ENCODE assay signal across 14 cellular contexts in genomic region chr9:68577778-68578591, GRCh38. TPM values are rescaled to one million over a fixed set of nuclear protein-coding genes. Genes with fewer than 3 reads are reported as not detected.
DNase-seq lines count a peak whose midpoint lies in the region; ATAC-seq and TF ChIP-seq lines count a peak whose summit lies in the region.
"Had no signal": no experiment of that assay in that cellular context is flagged by ENCODE, and none has a peak within 500 bp of the region (broad histone marks: within the 10 kb centered on the region; RNA-seq: fewer than 3 reads in every experiment).

No MANE protein-coding gene starts in this region.

- H3K27me3 Mint-ChIP-seq in naive B cell, result no peaks in the 10 kb centered on the region
- H3K27me3 Mint-ChIP-seq in activated naive CD4-positive, alpha-beta T cell treated with anti-CD3 and anti-CD28 coated beads, Interleukin-2, amount 10 ng/mL, durations not matched to agents 7 days and 5 days, result no peaks in the 10 kb centered on the region

- peak overlapping the region in 4 of 6 donors; percentile 2 to 45 (median 14) for H3K27ac Mint-ChIP-seq in naive B cell
- no peak overlapping the region for H3K27ac Mint-ChIP-seq in activated naive CD4-positive, alpha-beta T cell treated with anti-CD3 and anti-CD28 coated beads, Interleukin-2, amount 10 ng/mL, durations not matched to agents 7 days and 5 days
- H3K27ac Mint-ChIP-seq: WTC11 had no signal

- peaks cover 26 to 30% (median 27%) of the 10 kb centered on the region in 3 donors for H3K4me1 Mint-ChIP-seq in naive B cell
- no peaks in the 10 kb centered on the region for H3K4me1 Mint-ChIP-seq in activated naive CD4-positive, alpha-beta T cell treated with anti-CD3 and anti-CD28 coated beads, Interleukin-2, amount 10 ng/mL, durations not matched to agents 7 days and 5 days
- H3K4me1 Mint-ChIP-seq: WTC11 had no signal

- H3K4me3 ChIP-seq in coronary artery, result no peak overlapping the region
- H3K4me3 ChIP-seq: right lobe of liver had no signal

- peak overlapping the region in 5 of 8 donors; percentile 3 to 82 (median 42) for H3K4me3 Mint-ChIP-seq in naive B cell
- no peak overlapping the region for H3K4me3 Mint-ChIP-seq in activated naive CD4-positive, alpha-beta T cell treated with anti-CD3 and anti-CD28 coated beads, Interleukin-2, amount 10 ng/mL, durations not matched to agents 7 days and 5 days
- H3K4me3 Mint-ChIP-seq: WTC11 had no signal

- CTCF ChIA-PET in activated naive CD4-positive, alpha-beta T cell treated with anti-CD3 and anti-CD28 coated beads, Interleukin-2, amount 10 ng/mL, durations not matched to agents 7 days and 5 days (lab: Charles Lee), result interaction anchor here (1.6 to 1.8 kb wide), 2 partner anchors 10 to 422 kb away, joined by 4 to 6 read pairs; no protein-coding TSS in a partner anchor

- DNase-seq in naive B cell (peak; percentile 44), head of caudate nucleus (no peak), NCI-H1436 (lab: John Stamatoyannopoulos, UW) (no peak), coronary artery (ENCODE audit: low spot score) (no peak)
- no peak for DNase-seq in activated naive CD4-positive, alpha-beta T cell treated with anti-CD3 and anti-CD28 coated beads, Interleukin-2, amount 10 ng/mL, durations not matched to agents 7 days and 5 days
- DNase-seq: dermis blood vessel endothelial cell, glutamatergic neuron, PC-3, right lobe of liver had no signal

- ATAC-seq in GM18873 (IDR thresholded peaks at IDR 0.05; ENCODE audit: low FRiP score, unreplicated experiment) (peak; percentile 75), GM21786 (IDR thresholded peaks at IDR 0.05; ENCODE audit: unreplicated experiment) (peak; percentile 91), HG03280 (IDR thresholded peaks at IDR 0.05; ENCODE audit: unreplicated experiment) (peak; percentile 50), naive B cell (ENCODE audit: low read depth in 2 of 2) (peak; percentile 98)
- ATAC-seq: PC-3, right lobe of liver, WTC11 had no signal

- no peak overlapping the region for H3K27ac ChIP-seq in coronary artery
- H3K27ac ChIP-seq: right lobe of liver had no signal

- peaks cover 0 to 5% (median 0%) of the 10 kb centered on the region in 7 donors for H3K9me3 Mint-ChIP-seq in naive B cell
- H3K9me3 Mint-ChIP-seq in activated naive CD4-positive, alpha-beta T cell treated with anti-CD3 and anti-CD28 coated beads, Interleukin-2, amount 10 ng/mL, durations not matched to agents 7 days and 5 days, result no peaks in the 10 kb centered on the region

- TF ChIP-seq CTCF in coronary artery (IDR thresholded peaks at IDR 0.05), result no peak

- H3K36me3 Mint-ChIP-seq in naive B cell, result no peaks in the 10 kb centered on the region
- H3K36me3 Mint-ChIP-seq in activated naive CD4-positive, alpha-beta T cell treated with anti-CD3 and anti-CD28 coated beads, Interleukin-2, amount 10 ng/mL, durations not matched to agents 7 days and 5 days, result no peaks in the 10 kb centered on the region
- H3K36me3 Mint-ChIP-seq: WTC11 had no signal

- intact Hi-C loops in head of caudate nucleus (cut with DNase I), result no loop called here

RNA-seq across cellular contexts. Expression of gene TMEM252, which starts 37.3 kb away (rescaled TPM):
- not detected for polyA plus RNA-seq in naive B cell (ENCODE audit: low read depth in 6 of 6)
- polyA plus RNA-seq: H1 had no signal
